Comparison of ENCODE assay signal across 17 cellular contexts in the genomic region with DNA sequence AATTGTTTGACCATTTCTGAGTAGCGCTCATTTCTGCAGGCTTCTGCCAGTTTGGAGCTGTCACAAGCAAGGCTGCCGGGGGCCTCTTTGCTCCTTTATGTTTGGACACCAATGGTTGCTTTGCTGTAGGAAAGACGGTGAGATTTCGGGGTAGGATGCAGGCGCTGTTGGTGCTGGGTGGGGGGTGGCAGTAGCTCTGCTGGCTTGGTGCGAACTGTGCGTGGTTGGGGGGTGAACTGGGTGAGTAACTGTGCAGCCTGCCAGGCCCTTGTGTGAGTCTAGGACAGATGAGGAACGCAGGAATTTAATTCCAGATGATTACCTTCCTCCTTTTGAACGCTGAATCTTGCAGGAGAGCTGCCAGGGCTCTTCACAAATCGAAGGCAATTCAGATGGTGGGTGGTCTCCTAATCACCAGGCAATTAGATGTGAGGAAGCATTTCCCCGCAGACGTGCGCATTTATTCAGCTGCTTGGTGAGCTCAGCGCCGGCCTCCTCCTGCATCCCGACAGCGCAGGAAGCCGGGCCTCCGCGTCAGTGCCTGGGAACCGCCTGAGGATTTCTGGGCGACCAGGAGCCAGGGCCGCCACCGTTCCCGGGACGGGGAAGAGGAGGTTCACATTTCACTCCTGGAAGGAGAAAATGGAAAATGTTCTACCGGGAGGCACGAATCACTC.
DNase-seq lines count a peak whose midpoint lies in the region; ATAC-seq lines count a peak whose summit lies in the region.
"Had no signal": no experiment of that assay in that cellular context is flagged by ENCODE, and none has a peak within 500 bp of the region (broad histone marks: within the 10 kb centered on the region; RNA-seq: fewer than 3 reads in every experiment).

No MANE protein-coding gene starts in this region.

- DNase-seq in ecto neural progenitor cell (ENCODE audit: low spot score), result peak; percentile 69
- no peak for DNase-seq in sciatic nerve (ENCODE audit: low spot score)
- no peak for DNase-seq in NCI-H146 (lab: John Stamatoyannopoulos, UW)
- DNase-seq in NCI-H748 (lab: John Stamatoyannopoulos, UW; ENCODE audit: unreplicated experiment), result no peak
- no peak for DNase-seq in activated CD8-positive, alpha-beta memory T cell treated with anti-CD3 and anti-CD28 coated beads, Interleukin-2, amount 50 U/mL, for 48 hours
- DNase-seq: activated CD4-positive, alpha-beta T cell treated with anti-CD3 and anti-CD28 coated beads for 4 hours; activated T-cell treated with anti-CD3 and anti-CD28 coated beads, Interleukin-2, amount 50 U/mL, for 1 hour; erythroblast; kidney glomerular epithelial cell; stimulated activated CD4-positive, alpha-beta T cell treated with anti-CD3 and anti-CD28 coated beads, Interleukin-4, amount 100 ng/mL, for 4 hours had no signal

- no peaks in the 10 kb centered on the region for H3K36me3 ChIP-seq in HUES48 (ENCODE audit: control insufficient read depth, insufficient read depth, low read length)
- H3K36me3 ChIP-seq: BLaER1 treated with 17β-estradiol and CSF1 and Interleukin-3, amounts not matched to agents 10 nM and 100 nM had no signal

- peaks cover 23% of the 10 kb centered on the region for H3K27me3 ChIP-seq in HUES48 (ENCODE audit: control insufficient read depth, insufficient read depth, low read length)

- peaks cover 29% of the 10 kb centered on the region for H3K4me1 ChIP-seq in HUES48 (ENCODE audit: control insufficient read depth, insufficient read depth, low read length)
- H3K4me1 ChIP-seq: psoas muscle had no signal

- H3K4me3 ChIP-seq in HUES48 (ENCODE audit: low read depth, low read length), result 0 out of 2 replicates have a peak overlapping the region, but pooled peaks have one; percentile 14
- 0 out of 2 replicates have a peak overlapping the region, but pooled peaks have one; percentile 4 for H3K4me3 ChIP-seq in iPS-18c (ENCODE audit: insufficient read depth, low read depth, low read length)
- H3K4me3 ChIP-seq: BLaER1 treated with 17β-estradiol and CSF1 and Interleukin-3, amounts not matched to agents 10 nM and 100 nM; psoas muscle had no signal

- H3K9me3 ChIP-seq in HUES48 (ENCODE audit: control insufficient read depth, insufficient read depth, low read length), result no peaks in the 10 kb centered on the region
- peaks cover 2% of the 10 kb centered on the region for H3K9me3 ChIP-seq in iPS-18c (ENCODE audit: control insufficient read depth, insufficient read depth, low read length)
- H3K9me3 ChIP-seq: BLaER1 treated with 17β-estradiol and CSF1 and Interleukin-3, amounts not matched to agents 10 nM and 100 nM; psoas muscle had no signal

- peak; percentile 83 for ATAC-seq in sciatic nerve
- no peak for ATAC-seq in HG03432 (IDR thresholded peaks at IDR 0.05; ENCODE audit: unreplicated experiment)
- ATAC-seq: Panc1; stimulated activated memory B cell treated with anti-CD40 and anti-IgM and Interleukin-4, amounts not matched to agents 10 μg/mL and 1 μg/mL and 100 μg/mL, for 72 hours had no signal

- H3K9ac ChIP-seq in HUES48 (ENCODE audit: low read depth, low read length), result no peak overlapping the region
- H3K9ac ChIP-seq: BLaER1 treated with 17β-estradiol and CSF1 and Interleukin-3, amounts not matched to agents 10 nM and 100 nM had no signal

- peak overlapping the region; percentile 67 for H3K27ac ChIP-seq in HUES48 (ENCODE audit: low read depth, low read length)
- H3K27ac ChIP-seq: BLaER1 treated with 17β-estradiol and CSF1 and Interleukin-3, amounts not matched to agents 10 nM and 100 nM; psoas muscle had no signal

- intact Hi-C loops in sciatic nerve (cut with DNase I), result no loop called here
